ENCODE assay signal across 1 cellular context in genomic region chr1:218304281-218305039, GRCh38.
TF ChIP-seq lines count a peak whose summit lies in the region.

No MANE protein-coding gene starts in this region.

TF ChIP-seq in GM23338, 12 proteins besides CTCF, POLR2A, EP300 and RAD21 (continued from another document):
- TF ChIP-seq ZNF462 (CRISPR knock-in tag; IDR thresholded peaks at IDR 0.05) (no peak), REST (IDR thresholded peaks at IDR 0.05; ENCODE audit: unreplicated experiment) (no peak), CREB1 (CRISPR knock-in tag; IDR thresholded peaks at IDR 0.05; ENCODE audit: low read depth) (no peak), ZNF114 (CRISPR knock-in tag; IDR thresholded peaks at IDR 0.05) (no peak), ETS1 (IDR thresholded peaks at IDR 0.05) (no peak), NANOG (IDR thresholded peaks at IDR 0.05; ENCODE audit: borderline replicate concordance) (no peak), JUNB (IDR thresholded peaks at IDR 0.05; ENCODE audit: unreplicated experiment) (no peak), ZNF331 (CRISPR knock-in tag; IDR thresholded peaks at IDR 0.05; ENCODE audit: low read depth) (no peak), EZH2 (IDR thresholded peaks at IDR 0.05; ENCODE audit: low read depth, unreplicated experiment) (no peak), POLR2AphosphoS5 (IDR thresholded peaks at IDR 0.05; ENCODE audit: low read depth) (no peak), STAT1 (IDR thresholded peaks at IDR 0.05; ENCODE audit: unreplicated experiment) (no peak)
